In the genomic region with DNA sequence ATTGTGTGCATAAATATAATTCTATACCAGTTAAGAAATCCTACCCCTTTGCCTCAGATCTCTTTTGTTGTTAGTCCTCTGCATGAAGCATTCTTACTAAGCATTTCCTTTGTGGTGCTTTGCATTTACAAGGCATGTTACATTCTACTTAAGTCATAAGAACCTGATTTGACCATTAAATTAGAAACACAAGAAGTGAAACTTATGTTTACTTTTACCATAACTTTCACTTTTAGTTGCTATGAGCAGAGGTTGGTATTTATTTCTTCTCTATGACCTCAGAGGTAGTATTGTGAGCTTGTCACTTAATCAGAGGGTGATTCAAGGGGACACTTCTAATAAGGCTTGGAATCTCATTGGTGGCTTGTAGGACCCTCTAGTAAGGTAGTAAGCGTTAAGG, we compare ENCODE assay signal across 8 cellular contexts. TPM values are rescaled to one million over a fixed set of nuclear protein-coding genes. Genes with fewer than 3 reads are reported as not detected.
DNase-seq lines count a peak whose midpoint lies in the region; ATAC-seq, FAIRE-seq and TF ChIP-seq lines count a peak whose summit lies in the region.

No MANE protein-coding gene starts in this region.

- TF ChIP-seq CTCF in A549 (IDR thresholded peaks at IDR 0.05) (no peak), mucosa of descending colon (IDR thresholded peaks at IDR 0.05) (no peak), RWPE1 (conservative IDR thresholded peaks at IDR 0.05; ENCODE audit: low read depth) (no peak)

- CTCF ChIA-PET in A549 (lab: Yijun Ruan, JAX) (no interaction called here), RWPE1 (lab: Yijun Ruan, JAX) (no interaction called here)

- H3K27me3 Mint-ChIP-seq in T-helper 17 cell, result no peaks in the 10 kb centered on the region

- H3K4me2 ChIP-seq in A549, result 0 out of 3 replicates have a peak overlapping the region, but pooled peaks have one; percentile 0

- H3K4me3 Mint-ChIP-seq in T-helper 17 cell, result no peak overlapping the region

- ATAC-seq in A549, result no peak
- ATAC-seq in GM18861 (IDR thresholded peaks at IDR 0.05; ENCODE audit: unreplicated experiment), result peak; percentile 81
- peak; percentile 88 for ATAC-seq in HG02981 (IDR thresholded peaks at IDR 0.05; ENCODE audit: unreplicated experiment)
- ATAC-seq in T-helper 17 cell, result peak; percentile 61
- ATAC-seq in mucosa of descending colon, result peak; percentile 60
- ATAC-seq in left lobe of liver, result no peak

- DNase-seq in A549 (ENCODE audit: low read depth in 1 of 2, low spot score in 1 of 2) (no peak), T-helper 17 cell (no peak), mucosa of descending colon (no peak), NCI-H1417 (lab: John Stamatoyannopoulos, UW) (no peak), left lobe of liver (ENCODE audit: low spot score) (no peak), RWPE1 (ENCODE audit: low spot score) (no peak)

- no peak for TF ChIP-seq POLR2A in A549 (IDR thresholded peaks at IDR 0.05; ENCODE audit: low read length)

- no peak for TF ChIP-seq RAD21 in A549 (conservative IDR thresholded peaks at IDR 0.05 in 1 of 2, IDR thresholded peaks at IDR 0.05 in 1 of 2)

- H3K36me3 Mint-ChIP-seq in T-helper 17 cell (ENCODE audit: low read depth), result no peaks in the 10 kb centered on the region

- peak overlapping the region; percentile 87 for H3K27ac Mint-ChIP-seq in T-helper 17 cell

- intact Hi-C loops in mucosa of descending colon (cut with DNase I, micrococcal nuclease), result no loop called here

- 87% methylated on average over 1 of the region's 1 CpG for WGBS in A549 (ENCODE audit: missing lambda C conversion rate)

- no peak for FAIRE-seq in A549 (lab: Jason Lieb, UNC)

- H3K4me3 ChIP-seq in A549 (no peak overlapping the region), mucosa of descending colon (no peak overlapping the region)

- no peak for TF ChIP-seq EP300 in A549 (IDR thresholded peaks at IDR 0.05)

- H3K27ac ChIP-seq in A549 (no peak overlapping the region), RWPE1 (no peak overlapping the region)

- H3K4me1 Mint-ChIP-seq in T-helper 17 cell, result peaks cover 60% of the 10 kb centered on the region

- H3K9me3 ChIP-seq in A549, result no peaks in the 10 kb centered on the region
- no peaks in the 10 kb centered on the region for H3K9me3 ChIP-seq in T-helper 17 cell (ENCODE audit: control insufficient read depth, low read length, poor library complexity, severe bottlenecking)
- no peaks in the 10 kb centered on the region for H3K9me3 ChIP-seq in mucosa of descending colon

- peaks cover 78% of the 10 kb centered on the region for H3K4me1 ChIP-seq in A549
- no peaks in the 10 kb centered on the region for H3K4me1 ChIP-seq in mucosa of descending colon (ENCODE audit: low read depth)

- H3K36me3 ChIP-seq in mucosa of descending colon (ENCODE audit: low read depth), result no peaks in the 10 kb centered on the region

- POLR2A ChIA-PET in A549 (lab: Yijun Ruan, JAX), result no interaction called here
- POLR2A ChIA-PET in RWPE1 (lab: Yijun Ruan, JAX; ENCODE audit: low non-redundant PET), result no interaction called here

TF ChIP-seq in A549, 52 proteins besides CTCF, POLR2A, EP300 and RAD21:
- TF ChIP-seq, protein P1, sequence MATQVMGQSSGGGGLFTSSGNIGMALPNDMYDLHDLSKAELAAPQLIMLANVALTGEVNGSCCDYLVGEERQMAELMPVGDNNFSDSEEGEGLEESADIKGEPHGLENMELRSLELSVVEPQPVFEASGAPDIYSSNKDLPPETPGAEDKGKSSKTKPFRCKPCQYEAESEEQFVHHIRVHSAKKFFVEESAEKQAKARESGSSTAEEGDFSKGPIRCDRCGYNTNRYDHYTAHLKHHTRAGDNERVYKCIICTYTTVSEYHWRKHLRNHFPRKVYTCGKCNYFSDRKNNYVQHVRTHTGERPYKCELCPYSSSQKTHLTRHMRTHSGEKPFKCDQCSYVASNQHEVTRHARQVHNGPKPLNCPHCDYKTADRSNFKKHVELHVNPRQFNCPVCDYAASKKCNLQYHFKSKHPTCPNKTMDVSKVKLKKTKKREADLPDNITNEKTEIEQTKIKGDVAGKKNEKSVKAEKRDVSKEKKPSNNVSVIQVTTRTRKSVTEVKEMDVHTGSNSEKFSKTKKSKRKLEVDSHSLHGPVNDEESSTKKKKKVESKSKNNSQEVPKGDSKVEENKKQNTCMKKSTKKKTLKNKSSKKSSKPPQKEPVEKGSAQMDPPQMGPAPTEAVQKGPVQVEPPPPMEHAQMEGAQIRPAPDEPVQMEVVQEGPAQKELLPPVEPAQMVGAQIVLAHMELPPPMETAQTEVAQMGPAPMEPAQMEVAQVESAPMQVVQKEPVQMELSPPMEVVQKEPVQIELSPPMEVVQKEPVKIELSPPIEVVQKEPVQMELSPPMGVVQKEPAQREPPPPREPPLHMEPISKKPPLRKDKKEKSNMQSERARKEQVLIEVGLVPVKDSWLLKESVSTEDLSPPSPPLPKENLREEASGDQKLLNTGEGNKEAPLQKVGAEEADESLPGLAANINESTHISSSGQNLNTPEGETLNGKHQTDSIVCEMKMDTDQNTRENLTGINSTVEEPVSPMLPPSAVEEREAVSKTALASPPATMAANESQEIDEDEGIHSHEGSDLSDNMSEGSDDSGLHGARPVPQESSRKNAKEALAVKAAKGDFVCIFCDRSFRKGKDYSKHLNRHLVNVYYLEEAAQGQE (IDR thresholded peaks at IDR 0.05), result no peak
- TF ChIP-seq, protein P2, sequence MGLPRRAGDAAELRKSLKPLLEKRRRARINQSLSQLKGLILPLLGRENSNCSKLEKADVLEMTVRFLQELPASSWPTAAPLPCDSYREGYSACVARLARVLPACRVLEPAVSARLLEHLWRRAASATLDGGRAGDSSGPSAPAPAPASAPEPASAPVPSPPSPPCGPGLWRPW (IDR thresholded peaks at IDR 0.05), result no peak
- no peak for TF ChIP-seq ZFP36 (IDR thresholded peaks at IDR 0.05; ENCODE audit: borderline replicate concordance, partially characterized antibody)

RNA-seq across cellular contexts. Expression of a gene that starts 9.0 kb away (rescaled TPM):
- polyA plus RNA-seq in A549 (2011; rRNA removed), result 34.9 and 35.3 TPM in 2 replicates
- 9.1 and 11.2 TPM in 2 replicates for polyA plus RNA-seq in A549 (2012; cell fraction: cytosol; rRNA removed)
- 4.5 and 6.5 TPM in 2 replicates for polyA plus RNA-seq in A549 (2012; cell fraction: nucleus; rRNA removed)
- polyA plus RNA-seq in A549 (2017; fragmentation: RNase III; extraction: RNeasy Plus Mini Kit Qiagen cat#74134 plus additional on column Dnase treatment), result 24.2 to 25.3 TPM (median 25.3 TPM) in 3 replicates
- 39.9 and 53.4 TPM in 2 replicates for polyA minus RNA-seq in A549 (2011; rRNA and poly(A)+ RNA removed)
- 10 to 100 TPM; 18.1 to 26.7 TPM for total RNA-seq in T-helper 17 cell
- 10 to 100 TPM; 28.6 to 86.8 (median 36.5) TPM for total RNA-seq in mucosa of descending colon
- 19.9 TPM for total RNA-seq in left lobe of liver

RNA-seq across cellular contexts. Expression of a gene that starts 47.1 kb away (rescaled TPM):
- polyA plus RNA-seq in A549 (2011; rRNA removed) (30.7 and 41.0 TPM in 2 replicates), A549 (2017; fragmentation: RNase III; extraction: RNeasy Plus Mini Kit Qiagen cat#74134 plus additional on column Dnase treatment) (44.5 to 48.9 TPM (median 46.4 TPM) in 3 replicates)
- polyA plus RNA-seq in A549 (2012; cell fraction: cytosol; rRNA removed), result 71.2 and 88.6 TPM in 2 replicates
- polyA plus RNA-seq in A549 (2012; cell fraction: nucleus; rRNA removed), result 94.6 and 102 TPM in 2 replicates
- 52.5 and 62.9 TPM in 2 replicates for polyA minus RNA-seq in A549 (2011; rRNA and poly(A)+ RNA removed)
- total RNA-seq in T-helper 17 cell (10 to 100 TPM; 29.4 to 38.5 TPM), mucosa of descending colon (10 to 100 TPM; 22.8 to 28.1 (median 25.3) TPM), left lobe of liver (13.8 TPM)

Comparison
In these comparisons a context has a peak if more than half of its experiments do, and no peak if none do; other contexts are left out.
1. ATAC-seq: peak in GM18861 (single experiment), HG02981 (single experiment), T-helper 17 cell (single experiment) and mucosa of descending colon (single experiment); none in A549 (0 of 2) and left lobe of liver (single experiment).